1 cellular context compared by ENCODE assay signal in genomic region chr5:5422819-5423515, GRCh38.
TF ChIP-seq lines count a peak whose summit lies in the region.

No MANE protein-coding gene starts in this region.

TF ChIP-seq in HepG2, 621 proteins besides CTCF, POLR2A, EP300 and RAD21 (continued from another document):
- no peak for TF ChIP-seq ZBTB43 (CRISPR knock-in tag; conservative IDR thresholded peaks at IDR 0.05)
- TF ChIP-seq ZNF292 (CRISPR knock-in tag; IDR thresholded peaks at IDR 0.05; ENCODE audit: borderline replicate concordance, low read depth) = no peak
- no peak for TF ChIP-seq ZNF570 (CRISPR knock-in tag; IDR thresholded peaks at IDR 0.05; ENCODE audit: borderline replicate concordance)
- TF ChIP-seq MXI1 (IDR thresholded peaks at IDR 0.05; ENCODE audit: borderline replicate concordance, low read depth, low read length) = no peak
- no peak for TF ChIP-seq ZZZ3 (CRISPR knock-in tag; IDR thresholded peaks at IDR 0.05; ENCODE audit: borderline replicate concordance)
- no peak for TF ChIP-seq TP53 (CRISPR knock-in tag; conservative IDR thresholded peaks at IDR 0.05)
- no peak for TF ChIP-seq ATM (IDR thresholded peaks at IDR 0.05; ENCODE audit: borderline replicate concordance)
- no peak for TF ChIP-seq ARID3A (IDR thresholded peaks at IDR 0.05; ENCODE audit: low read depth, low read length)
- TF ChIP-seq ASH2L (IDR thresholded peaks at IDR 0.05; ENCODE audit: insufficient read length, low read depth, low read length) = peak; percentile 35
- TF ChIP-seq ZNF350 (CRISPR knock-in tag; IDR thresholded peaks at IDR 0.05; ENCODE audit: borderline replicate concordance, low read depth) = no peak
- no peak for TF ChIP-seq ZNF569 (CRISPR knock-in tag; IDR thresholded peaks at IDR 0.05; ENCODE audit: borderline replicate concordance)
- no peak for TF ChIP-seq LCORL (IDR thresholded peaks at IDR 0.05)
- no peak for TF ChIP-seq LCORL (CRISPR knock-in tag; IDR thresholded peaks at IDR 0.05)
- no peak for TF ChIP-seq TBX2 (CRISPR knock-in tag; IDR thresholded peaks at IDR 0.05; ENCODE audit: borderline replicate concordance)
- TF ChIP-seq ONECUT2 (CRISPR knock-in tag; IDR thresholded peaks at IDR 0.05) = no peak
- 0 out of 2 replicates have a peak, but pooled peaks have one; percentile 43 for TF ChIP-seq ZNF234 (CRISPR knock-in tag; conservative IDR thresholded peaks at IDR 0.05)
- no peak for TF ChIP-seq ZNF577 (CRISPR knock-in tag; IDR thresholded peaks at IDR 0.05; ENCODE audit: borderline replicate concordance, low read depth)
- no peak for TF ChIP-seq TOE1 (CRISPR knock-in tag; IDR thresholded peaks at IDR 0.05)
